Comparison of ENCODE assay signal across 1 cellular context in genomic region chr15:66767370-66767769, GRCh38.
TF ChIP-seq lines count a peak whose summit lies in the region.

No MANE protein-coding gene starts in this region.

TF ChIP-seq in GM23338, 12 proteins besides CTCF, POLR2A, EP300 and RAD21 (continued from another document):
- TF ChIP-seq ZNF462 (CRISPR knock-in tag; IDR thresholded peaks at IDR 0.05) (no peak), REST (IDR thresholded peaks at IDR 0.05; ENCODE audit: unreplicated experiment) (no peak), EZH2phosphoT487 (IDR thresholded peaks at IDR 0.05; ENCODE audit: unreplicated experiment) (no peak), ZNF331 (CRISPR knock-in tag; IDR thresholded peaks at IDR 0.05; ENCODE audit: low read depth) (no peak), POLR2AphosphoS5 (IDR thresholded peaks at IDR 0.05; ENCODE audit: low read depth) (no peak)
